19 cellular contexts compared by ENCODE assay signal in genomic region chr3:170893894-170894293, GRCh38. TPM values are rescaled to one million over a fixed set of nuclear protein-coding genes. Genes with fewer than 3 reads are reported as not detected.
DNase-seq lines count a peak whose midpoint lies in the region; ATAC-seq, FAIRE-seq and TF ChIP-seq lines count a peak whose summit lies in the region.
"Had no signal": no experiment of that assay in that cellular context is flagged by ENCODE, and none has a peak within 500 bp of the region (broad histone marks: within the 10 kb centered on the region; RNA-seq: fewer than 3 reads in every experiment).

No MANE protein-coding gene starts in this region.

- H3K4me1 ChIP-seq in HepG2 (ENCODE audit: insufficient read depth, low read length) = no peaks in the 10 kb centered on the region
- H3K4me1 ChIP-seq in right lobe of liver = no peaks in the 10 kb centered on the region
- no peaks in the 10 kb centered on the region for H3K4me1 ChIP-seq in K562 (replicated peaks in 1 of 2; ENCODE audit: control insufficient read depth in 2 of 2, insufficient read depth in 2 of 2, low read length in 2 of 2)
- H3K4me1 ChIP-seq: BLaER1 treated with 17β-estradiol and CSF1 and Interleukin-3, amounts not matched to agents 10 nM and 100 nM; Caco-2 had no signal

- no peak overlapping the region for H2AFZ ChIP-seq in HepG2 (ENCODE audit: low read length)
- H2AFZ ChIP-seq in K562 (ENCODE audit: low read depth, low read length) = no peak overlapping the region

- H3K4me3 ChIP-seq in HepG2 (replicated peaks in 1 of 3; ENCODE audit: insufficient read depth in 1 of 3, low read depth in 2 of 3, low read length in 3 of 3) (no peak overlapping the region), right lobe of liver (no peak overlapping the region), K562 (no peak overlapping the region)
- H3K4me3 ChIP-seq: BLaER1 treated with 17β-estradiol and CSF1 and Interleukin-3, amounts not matched to agents 10 nM and 100 nM had no signal

- TF ChIP-seq RAD21 in HepG2 (CRISPR knock-in tag; IDR thresholded peaks at IDR 0.05) = no peak
- no peak for TF ChIP-seq RAD21 in K562 (CRISPR knock-in tag; conservative IDR thresholded peaks at IDR 0.05 in 1 of 2, IDR thresholded peaks at IDR 0.05 in 1 of 2)

- H3K9ac ChIP-seq in HepG2 (ENCODE audit: insufficient read depth, low read depth, low read length) = no peak overlapping the region
- no peak overlapping the region for H3K9ac ChIP-seq in K562 (ENCODE audit: insufficient read depth in 1 of 2, low read depth in 2 of 2, low read length in 2 of 2)
- H3K9ac ChIP-seq: BLaER1 treated with 17β-estradiol and CSF1 and Interleukin-3, amounts not matched to agents 10 nM and 100 nM had no signal

- TF ChIP-seq POLR2A in HepG2 (IDR thresholded peaks at IDR 0.05; ENCODE audit: insufficient read depth in 1 of 2, low read depth in 2 of 2, low read length in 2 of 2) (no peak), right lobe of liver (IDR thresholded peaks at IDR 0.05) (no peak), K562 (conservative IDR thresholded peaks at IDR 0.05) (no peak)

- H3K36me3 ChIP-seq in HepG2 (replicated peaks in 1 of 2; ENCODE audit: control insufficient read depth in 1 of 2, insufficient read depth in 2 of 2, low read length in 2 of 2) (no peaks in the 10 kb centered on the region), right lobe of liver (no peaks in the 10 kb centered on the region), K562 (ENCODE audit: control insufficient read depth, insufficient read depth, low read length) (peaks cover 5% of the 10 kb centered on the region; the same call in 1 of the 3 replicates)

- ATAC-seq in HepG2 (no peak), right lobe of liver (no peak), K562 (no peak)
- ATAC-seq: CD8-positive, alpha-beta T cell had no signal

- no peak for TF ChIP-seq CTCF in HepG2 (CRISPR knock-in tag; IDR thresholded peaks at IDR 0.05)
- no peak for TF ChIP-seq CTCF in right lobe of liver (IDR thresholded peaks at IDR 0.05)
- TF ChIP-seq CTCF in K562 (IDR thresholded peaks at IDR 0.05 in 2 of 3, conservative IDR thresholded peaks at IDR 0.05 in 1 of 3; ENCODE audit: insufficient read depth in 2 of 3, low read depth in 1 of 3, low read length in 3 of 3) = no peak

- BruUV-seq in HepG2 (replicated peaks; lab: Mats Ljungman, UMichigan) (no TSS peak), K562 (replicated peaks; lab: Mats Ljungman, UMichigan) (no TSS peak)

- H3K27me3 ChIP-seq in HepG2 (ENCODE audit: control insufficient read depth in 1 of 2, insufficient read depth in 2 of 2, low read length in 2 of 2) (no peaks in the 10 kb centered on the region), right lobe of liver (no peaks in the 10 kb centered on the region), K562 (ENCODE audit: control insufficient read depth in 2 of 2, insufficient read depth in 2 of 2, low read length in 2 of 2) (no peaks in the 10 kb centered on the region)
- H3K27me3 ChIP-seq: BLaER1 treated with 17β-estradiol and CSF1 and Interleukin-3, amounts not matched to agents 10 nM and 100 nM had no signal

- POLR2A ChIA-PET in HepG2 (lab: Yijun Ruan, JAX) (no interaction called here), K562 (lab: Yijun Ruan, JAX) (no interaction called here)

- in situ Hi-C loops in HepG2 (cut with HindIII; ENCODE audit: extremely low pct_ligation_motif_present, low pct_unique_long_range_greater_than_20kb) = no loop called here
- in situ Hi-C loops in K562 (cut with MboI) = no loop called here

- no peaks in the 10 kb centered on the region for H3K9me1 ChIP-seq in K562 (ENCODE audit: control insufficient read depth, insufficient read depth, low read length)

- no peaks in the 10 kb centered on the region for H4K20me1 ChIP-seq in HepG2 (ENCODE audit: insufficient read depth, low read length)
- H4K20me1 ChIP-seq in K562 (replicated peaks; ENCODE audit: control insufficient read depth, insufficient read depth, low read length) = no peaks in the 10 kb centered on the region
- H4K20me1 ChIP-seq: BLaER1 treated with 17β-estradiol and CSF1 and Interleukin-3, amounts not matched to agents 10 nM and 100 nM had no signal

- H3K9me3 ChIP-seq in HepG2 (ENCODE audit: low read length) (peaks cover 7% of the 10 kb centered on the region; the same call in 1 of the 2 replicates), right lobe of liver (no peaks in the 10 kb centered on the region), K562 (replicated peaks; ENCODE audit: control insufficient read depth, insufficient read depth, low read depth, low read length) (0 out of 2 replicates have a peak, but pooled peaks cover 2% of the 10 kb centered on the region)

- H3K27ac ChIP-seq in HepG2 (ENCODE audit: extremely low read length, insufficient read depth, low read length) (no peak overlapping the region), right lobe of liver (no peak overlapping the region), K562 (ENCODE audit: extremely low read depth, low read depth, low read length) (no peak overlapping the region)
- H3K27ac ChIP-seq: 22Rv1; BLaER1 treated with 17β-estradiol and CSF1 and Interleukin-3, amounts not matched to agents 10 nM and 100 nM; C4-2B had no signal

- TF ChIP-seq EP300 in HepG2 (IDR thresholded peaks at IDR 0.05; ENCODE audit: low read depth in 2 of 2, low read length in 2 of 2) (no peak), HepG2 (CRISPR knock-in tag; IDR thresholded peaks at IDR 0.05; ENCODE audit: borderline replicate concordance) (no peak), K562 (IDR thresholded peaks at IDR 0.05; ENCODE audit: low read length) (no peak)

- no peak for FAIRE-seq in HepG2 (lab: Jason Lieb, UNC)
- FAIRE-seq in K562 (lab: Jason Lieb, UNC) = no peak
- FAIRE-seq: D721Med, G401.6, GM12891, GM19239 had no signal

- 97% methylated on average over 8 of the region's 8 CpGs for WGBS in HepG2 (ENCODE audit: low lambda C conversion rate)
- 100% methylated on average over 7 of the region's 8 CpGs for WGBS in right lobe of liver (ENCODE audit: insufficient coverage, low coverage, low lambda C conversion rate, missing lambda C conversion rate)
- WGBS in K562 (ENCODE audit: insufficient coverage, low coverage, missing lambda C conversion rate) = 95% methylated on average over 5 of the region's 8 CpGs

- CTCF ChIA-PET in HepG2 (lab: Yijun Ruan, JAX; ENCODE audit: low intra/inter-chr PET ratio, low total read pairs) = no interaction called here
- CTCF ChIA-PET in K562 (lab: Yijun Ruan, JAX; ENCODE audit: low intra/inter-chr PET ratio) = interaction anchor here (0.6 kb wide), 1 partner anchor 331 kb away, joined by 4 read pairs; no protein-coding TSS in a partner anchor

- H3K4me2 ChIP-seq in HepG2 (ENCODE audit: low read depth, low read length) (no peak overlapping the region), K562 (ENCODE audit: insufficient read depth, low read length) (no peak overlapping the region)
- H3K4me2 ChIP-seq: BLaER1 treated with 17β-estradiol and CSF1 and Interleukin-3, amounts not matched to agents 10 nM and 100 nM had no signal

- DNase-seq in HepG2 (ENCODE audit: low spot score) = no peak
- no peak for DNase-seq in right lobe of liver
- DNase-seq in K562 (ENCODE audit: extremely low read depth in 1 of 4, low spot score in 3 of 4) = no peak
- no peak for DNase-seq in activated T-cell treated with anti-CD3 and anti-CD28 coated beads, Interleukin-2, amount 50 U/mL, for 48 hours
- no peak for DNase-seq in activated effector memory CD4-positive, alpha-beta T cell treated with anti-CD3 and anti-CD28 coated beads, Interleukin-2, amount 50 U/mL, for 16 hours
- DNase-seq: ACHN; Caco-2; Calu3; CD4-positive, alpha-beta T cell; CD8-positive, alpha-beta T cell; DMS79 treated with DMSO at 0.1 percent for 48 hours; GF-D8 had no signal

- intact Hi-C loops in HepG2 (cut with micrococcal nuclease; ENCODE audit: unreplicated experiment) (no loop called here), right lobe of liver (cut with DNase I) (no loop called here), K562 (cut with micrococcal nuclease) (no loop called here)

- no peaks in the 10 kb centered on the region for H3K79me2 ChIP-seq in HepG2 (ENCODE audit: insufficient read depth, low read length)
- H3K79me2 ChIP-seq in K562 (ENCODE audit: control insufficient read depth, insufficient read depth, low read length) = no peaks in the 10 kb centered on the region

RNA-seq across cellular contexts. Expression of gene EIF5A2, which starts 14.5 kb away (rescaled TPM):
- total RNA-seq in HepG2 (2016; rRNA removed; fragmentation: Illumina TruSeq; extraction: Trizol) (9.4 and 17.1 TPM in 2 replicates), right lobe of liver (1 to 10 TPM in 5 of 6 experiments, under 1 TPM in 1; 0.79 to 4.1 (median 2.5) TPM), K562 (2014; rRNA removed) (3.7 and 3.9 TPM in 2 replicates), K562 (2014; rRNA removed; fragmentation: Illumina TruSeq; extraction: Trizol) (15.9 and 23.5 TPM in 2 replicates), K562 (2015; rRNA removed; fragmentation: Illumina TruSeq; extraction: Trizol) (9.0 and 9.6 TPM in 2 replicates), K562 (2021) (18.2 and 21.0 TPM in 2 replicates)
- 4.8 and 6.7 TPM in 2 replicates for total RNA-seq in HepG2 (2016; cell fraction: cytosol; rRNA removed; fragmentation: Illumina TruSeq; extraction: Trizol; ENCODE audit: low read depth)
- 10.2 and 16.1 TPM in 2 replicates for total RNA-seq in HepG2 (2016; cell fraction: insoluble cytoplasmic fraction; rRNA removed; fragmentation: Illumina TruSeq; extraction: Trizol)
- 10.1 and 11.5 TPM in 2 replicates for total RNA-seq in HepG2 (2016; cell fraction: membrane; rRNA removed; fragmentation: Illumina TruSeq; extraction: Trizol)
- 1.7 and 4.2 TPM in 2 replicates for total RNA-seq in HepG2 (2016; cell fraction: nucleus; rRNA removed; fragmentation: Illumina TruSeq; extraction: Trizol)
- polyA plus RNA-seq in HepG2 (2011; rRNA removed) (3.5 and 4.7 TPM in 2 replicates), K562 (2011; rRNA removed) (10.7 and 17.6 TPM in 2 replicates), K562 (2014; fragmentation: Illumina TruSeq; extraction: Trizol) (13.9 and 15.6 TPM in 2 replicates), K562 (2014; fragmentation: Nextera tagmentation; extraction: Ambion mirVana) (10 to 100 TPM; 17.9 to 18.3 TPM), K562 (2014; rRNA removed) (9.5 and 10.8 TPM in 2 replicates)
- 2.7 and 2.9 TPM in 2 replicates for polyA plus RNA-seq in HepG2 (2011; cell fraction: cytosol; rRNA removed)
- 0.97 and 1.3 TPM in 2 replicates for polyA plus RNA-seq in HepG2 (2011; cell fraction: nucleus; rRNA removed)
- polyA plus RNA-seq in HepG2 (2012) = 3.9 and 4.9 TPM in 2 replicates
- polyA plus RNA-seq in HepG2 (2016; cell fraction: cytosol; fragmentation: Illumina TruSeq; extraction: Trizol; ENCODE audit: low read depth) = 6.6 and 7.3 TPM in 2 replicates
- polyA plus RNA-seq in HepG2 (2016; cell fraction: insoluble cytoplasmic fraction; fragmentation: Illumina TruSeq; extraction: Trizol; ENCODE audit: low read depth) = 11.9 and 12.3 TPM in 2 replicates
- 6.7 and 7.0 TPM in 2 replicates for polyA plus RNA-seq in HepG2 (2016; cell fraction: membrane; fragmentation: Illumina TruSeq; extraction: Trizol; ENCODE audit: low read depth)
- polyA plus RNA-seq in HepG2 (2016; cell fraction: nucleus; fragmentation: Illumina TruSeq; extraction: Trizol; ENCODE audit: insufficient read depth, low read depth) = 7.2 and 8.5 TPM in 2 replicates
- 4.2 and 9.9 TPM in 2 replicates for polyA minus RNA-seq in HepG2 (2011; rRNA and poly(A)+ RNA removed; ENCODE audit: low replicate concordance)
- polyA minus RNA-seq in HepG2 (2011; cell fraction: cytosol; rRNA and poly(A)+ RNA removed) = 1.7 and 2.8 TPM in 2 replicates
- 3.9 and 4.7 TPM in 2 replicates for polyA minus RNA-seq in HepG2 (2011; cell fraction: nucleus; rRNA and poly(A)+ RNA removed)
- total RNA-seq in K562 (2011; cell fraction: chromatin; rRNA removed; ENCODE audit: low replicate concordance) = 2.8 and 5.8 TPM in 2 replicates
- 1.8 TPM in 2 replicates for total RNA-seq in K562 (2011; cell fraction: nucleolus; rRNA removed)
- 2.3 and 6.8 TPM in 2 replicates for total RNA-seq in K562 (2011; cell fraction: nucleoplasm; rRNA removed)
- polyA plus RNA-seq in K562 (2011; cell fraction: cytosol; rRNA removed) = 2.7 and 2.8 TPM in 2 replicates
- 1.1 and 2.1 TPM in 2 replicates for polyA plus RNA-seq in K562 (2011; cell fraction: nucleus; rRNA removed)
- polyA plus RNA-seq in K562 (2012) = 12.8 and 15.1 TPM in 2 replicates
- polyA minus RNA-seq in K562 (2011; rRNA and poly(A)+ RNA removed) = 19.7 and 23.8 TPM in 2 replicates
- 4.6 and 4.9 TPM in 2 replicates for polyA minus RNA-seq in K562 (2011; cell fraction: cytosol; rRNA and poly(A)+ RNA removed)
- 1.5 and 2.7 TPM in 2 replicates for polyA minus RNA-seq in K562 (2011; cell fraction: nucleus; rRNA and poly(A)+ RNA removed)

RNA-seq across cellular contexts. Expression of gene RPL22L1, which starts 23.9 kb away (rescaled TPM):
- total RNA-seq in HepG2 (2016; rRNA removed; fragmentation: Illumina TruSeq; extraction: Trizol) (150 and 152 TPM in 2 replicates), right lobe of liver (100 to 1,000 TPM in 2 of 6 experiments, 10 to 100 TPM in 3, 1 to 10 TPM in 1; 9.5 to 126 (median 31.1) TPM), K562 (2014; rRNA removed) (31.6 and 67.6 TPM in 2 replicates), K562 (2014; rRNA removed; fragmentation: Illumina TruSeq; extraction: Trizol) (139 and 156 TPM in 2 replicates), K562 (2015; rRNA removed; fragmentation: Illumina TruSeq; extraction: Trizol) (120 and 137 TPM in 2 replicates), K562 (2021) (53.9 and 64.7 TPM in 2 replicates)
- 116 and 134 TPM in 2 replicates for total RNA-seq in HepG2 (2016; cell fraction: cytosol; rRNA removed; fragmentation: Illumina TruSeq; extraction: Trizol; ENCODE audit: low read depth)
- total RNA-seq in HepG2 (2016; cell fraction: insoluble cytoplasmic fraction; rRNA removed; fragmentation: Illumina TruSeq; extraction: Trizol) = 151 and 154 TPM in 2 replicates
- total RNA-seq in HepG2 (2016; cell fraction: membrane; rRNA removed; fragmentation: Illumina TruSeq; extraction: Trizol) = 153 and 155 TPM in 2 replicates
- 82.3 and 106 TPM in 2 replicates for total RNA-seq in HepG2 (2016; cell fraction: nucleus; rRNA removed; fragmentation: Illumina TruSeq; extraction: Trizol)
- polyA plus RNA-seq in HepG2 (2011; rRNA removed) (42.7 and 44.1 TPM in 2 replicates), K562 (2011; rRNA removed) (64.5 and 98.3 TPM in 2 replicates), K562 (2014; fragmentation: Illumina TruSeq; extraction: Trizol) (84.4 and 99.0 TPM in 2 replicates), K562 (2014; fragmentation: Nextera tagmentation; extraction: Ambion mirVana) (100 to 1,000 TPM; 108 to 111 TPM), K562 (2014; rRNA removed) (141 and 198 TPM in 2 replicates)
- polyA plus RNA-seq in HepG2 (2011; cell fraction: cytosol; rRNA removed) = 23.0 and 50.4 TPM in 2 replicates
- polyA plus RNA-seq in HepG2 (2011; cell fraction: nucleus; rRNA removed) = 10.1 and 18.0 TPM in 2 replicates
- 109 and 125 TPM in 2 replicates for polyA plus RNA-seq in HepG2 (2012)
- polyA plus RNA-seq in HepG2 (2016; cell fraction: cytosol; fragmentation: Illumina TruSeq; extraction: Trizol; ENCODE audit: low read depth) = 110 and 115 TPM in 2 replicates
- polyA plus RNA-seq in HepG2 (2016; cell fraction: insoluble cytoplasmic fraction; fragmentation: Illumina TruSeq; extraction: Trizol; ENCODE audit: low read depth) = 101 and 141 TPM in 2 replicates
- 105 and 124 TPM in 2 replicates for polyA plus RNA-seq in HepG2 (2016; cell fraction: membrane; fragmentation: Illumina TruSeq; extraction: Trizol; ENCODE audit: low read depth)
- 145 and 173 TPM in 2 replicates for polyA plus RNA-seq in HepG2 (2016; cell fraction: nucleus; fragmentation: Illumina TruSeq; extraction: Trizol; ENCODE audit: insufficient read depth, low read depth)
- polyA minus RNA-seq in HepG2 (2011; rRNA and poly(A)+ RNA removed; ENCODE audit: low replicate concordance) = 1.2 and 4.4 TPM in 2 replicates
- 5.8 and 9.7 TPM in 2 replicates for polyA minus RNA-seq in HepG2 (2011; cell fraction: cytosol; rRNA and poly(A)+ RNA removed)
- 14.3 and 15.4 TPM in 2 replicates for polyA minus RNA-seq in HepG2 (2011; cell fraction: nucleus; rRNA and poly(A)+ RNA removed)
- total RNA-seq in K562 (2011; cell fraction: chromatin; rRNA removed; ENCODE audit: low replicate concordance) = 14.7 and 33.8 TPM in 2 replicates
- total RNA-seq in K562 (2011; cell fraction: nucleolus; rRNA removed) = 13.4 and 13.8 TPM in 2 replicates
- total RNA-seq in K562 (2011; cell fraction: nucleoplasm; rRNA removed) = 28.4 and 41.3 TPM in 2 replicates
- polyA plus RNA-seq in K562 (2011; cell fraction: cytosol; rRNA removed) = 10.8 and 27.7 TPM in 2 replicates
- 17.0 and 24.0 TPM in 2 replicates for polyA plus RNA-seq in K562 (2011; cell fraction: nucleus; rRNA removed)
- polyA plus RNA-seq in K562 (2012) = 60.5 and 95.5 TPM in 2 replicates
- polyA minus RNA-seq in K562 (2011; rRNA and poly(A)+ RNA removed) = 30.1 and 30.6 TPM in 2 replicates
- 5.5 and 30.3 TPM in 2 replicates for polyA minus RNA-seq in K562 (2011; cell fraction: cytosol; rRNA and poly(A)+ RNA removed)
- polyA minus RNA-seq in K562 (2011; cell fraction: nucleus; rRNA and poly(A)+ RNA removed) = 14.9 and 22.3 TPM in 2 replicates

Comparison
In these comparisons a context has a peak if more than half of its experiments do, and no peak if none do; other contexts are left out.
1. Of the 241 proteins assayed by ChIP-seq in both HepG2 and K562: peak only in HepG2: none; only in K562: MAFG; in both: MAFF and MAFK; in neither: 238.